ENCODE assay signal across 8 cellular contexts in genomic region chr2:101309211-101309700, GRCh38. TPM values are rescaled to one million over a fixed set of nuclear protein-coding genes. Genes with fewer than 3 reads are reported as not detected.
DNase-seq lines count a peak whose midpoint lies in the region; ATAC-seq and TF ChIP-seq lines count a peak whose summit lies in the region.

No MANE protein-coding gene starts in this region.

- peak overlapping the region; percentile 96 for H3K27ac Mint-ChIP-seq in activated CD4-positive, alpha-beta T cell treated with anti-CD3 and anti-CD28 coated beads, Interleukin-2, amount 10 ng/mL, durations not matched to agents 7 days and 5 days
- peak overlapping the region; percentile 86 for H3K27ac Mint-ChIP-seq in activated naive CD8-positive, alpha-beta T cell treated with anti-CD3 and anti-CD28 coated beads, Interleukin-2, amount 10 ng/mL, durations not matched to agents 7 days and 5 days

- no peak for DNase-seq in activated CD4-positive, alpha-beta T cell treated with anti-CD3 and anti-CD28 coated beads, Interleukin-2, amount 10 ng/mL, durations not matched to agents 7 days and 5 days
- DNase-seq in activated CD4-positive, alpha-beta T cell treated with anti-CD3 and anti-CD28 coated beads for 1 hour: no peak
- DNase-seq in activated naive CD8-positive, alpha-beta T cell treated with anti-CD3 and anti-CD28 coated beads, Interleukin-2, amount 10 ng/mL, durations not matched to agents 7 days and 5 days: no peak
- DNase-seq in lower lobe of right lung: no peak
- no peak for DNase-seq in UCSD-AML1 (lab: John Stamatoyannopoulos, UW; ENCODE audit: unreplicated experiment)
- DNase-seq in GM20000 (ENCODE audit: low spot score): no peak

- no peaks in the 10 kb centered on the region for H3K36me3 ChIP-seq in lower lobe of right lung

- H3K27me3 ChIP-seq in lower lobe of right lung (ENCODE audit: low read depth): no peaks in the 10 kb centered on the region

- ATAC-seq in activated naive CD8-positive, alpha-beta T cell treated with anti-CD3 and anti-CD28 coated beads, Interleukin-2, amount 10 ng/mL, durations not matched to agents 7 days and 5 days (ENCODE audit: low read depth): no peak
- ATAC-seq in lower lobe of right lung (no peak), GM21717 (IDR thresholded peaks at IDR 0.05; ENCODE audit: unreplicated experiment) (no peak)

- no peaks in the 10 kb centered on the region for H3K27me3 Mint-ChIP-seq in activated CD4-positive, alpha-beta T cell treated with anti-CD3 and anti-CD28 coated beads, Interleukin-2, amount 10 ng/mL, durations not matched to agents 7 days and 5 days
- no peaks in the 10 kb centered on the region for H3K27me3 Mint-ChIP-seq in activated naive CD8-positive, alpha-beta T cell treated with anti-CD3 and anti-CD28 coated beads, Interleukin-2, amount 10 ng/mL, durations not matched to agents 7 days and 5 days

- H3K4me3 Mint-ChIP-seq in activated CD4-positive, alpha-beta T cell treated with anti-CD3 and anti-CD28 coated beads, Interleukin-2, amount 10 ng/mL, durations not matched to agents 7 days and 5 days: peak overlapping the region; percentile 98
- H3K4me3 Mint-ChIP-seq in activated naive CD8-positive, alpha-beta T cell treated with anti-CD3 and anti-CD28 coated beads, Interleukin-2, amount 10 ng/mL, durations not matched to agents 7 days and 5 days: peak overlapping the region; percentile 98

- H3K4me1 Mint-ChIP-seq in activated CD4-positive, alpha-beta T cell treated with anti-CD3 and anti-CD28 coated beads, Interleukin-2, amount 10 ng/mL, durations not matched to agents 7 days and 5 days: peaks cover 58% of the 10 kb centered on the region
- peaks cover 43% of the 10 kb centered on the region for H3K4me1 Mint-ChIP-seq in activated naive CD8-positive, alpha-beta T cell treated with anti-CD3 and anti-CD28 coated beads, Interleukin-2, amount 10 ng/mL, durations not matched to agents 7 days and 5 days

- peaks cover 40% of the 10 kb centered on the region for H3K4me1 ChIP-seq in lower lobe of right lung

- no peaks in the 10 kb centered on the region for H3K9me3 ChIP-seq in lower lobe of right lung

- CTCF ChIA-PET in activated CD4-positive, alpha-beta T cell treated with anti-CD3 and anti-CD28 coated beads, Interleukin-2, amount 10 ng/mL, durations not matched to agents 7 days and 5 days (lab: Charles Lee): interaction anchor here (0.6 to 1.8 kb wide), 3 partner anchors 10 to 56 kb away, joined by 3 to 4 read pairs (median 3); no protein-coding TSS in a partner anchor

- H3K4me3 ChIP-seq in lower lobe of right lung: peak overlapping the region; percentile 93

- intact Hi-C loops in lower lobe of right lung (cut with DNase I): no loop called here

- peaks cover 31% of the 10 kb centered on the region for H3K36me3 Mint-ChIP-seq in activated CD4-positive, alpha-beta T cell treated with anti-CD3 and anti-CD28 coated beads, Interleukin-2, amount 10 ng/mL, durations not matched to agents 7 days and 5 days (ENCODE audit: low read depth)
- H3K36me3 Mint-ChIP-seq in activated naive CD8-positive, alpha-beta T cell treated with anti-CD3 and anti-CD28 coated beads, Interleukin-2, amount 10 ng/mL, durations not matched to agents 7 days and 5 days: peaks cover 15% of the 10 kb centered on the region

- POLR2A ChIA-PET in activated CD4-positive, alpha-beta T cell treated with anti-CD3 and anti-CD28 coated beads, Interleukin-2, amount 10 ng/mL, durations not matched to agents 7 days and 5 days (lab: Charles Lee): interaction anchor here (1.8 kb wide), 1 partner anchor 20 kb away, joined by 6 read pairs; no protein-coding TSS in a partner anchor
- POLR2A ChIA-PET in activated naive CD8-positive, alpha-beta T cell treated with anti-CD3 and anti-CD28 coated beads, Interleukin-2, amount 10 ng/mL, durations not matched to agents 7 days and 5 days (lab: Charles Lee): interaction anchor here (0.6 to 2.5 kb wide), 18 partner anchors 9 to 391 kb away, joined by 3 to 32 read pairs (median 5); partner anchors contain the start of genes CNOT11, CREG2 and RFX8

- H3K27ac ChIP-seq in lower lobe of right lung (peak overlapping the region; percentile 95), temporal lobe (ENCODE audit: low read depth, low read length) (peak overlapping the region; percentile 44)

- TF ChIP-seq CTCF in lower lobe of right lung (IDR thresholded peaks at IDR 0.05): no peak
- no peak for TF ChIP-seq CTCF in GM20000 (IDR thresholded peaks at IDR 0.05; ENCODE audit: extremely low read depth, missing control alignments)

- H3K9me3 Mint-ChIP-seq in activated CD4-positive, alpha-beta T cell treated with anti-CD3 and anti-CD28 coated beads, Interleukin-2, amount 10 ng/mL, durations not matched to agents 7 days and 5 days: no peaks in the 10 kb centered on the region
- no peaks in the 10 kb centered on the region for H3K9me3 Mint-ChIP-seq in activated naive CD8-positive, alpha-beta T cell treated with anti-CD3 and anti-CD28 coated beads, Interleukin-2, amount 10 ng/mL, durations not matched to agents 7 days and 5 days

RNA-seq across cellular contexts. Expression of gene RNF149, which starts 0.8 kb away (rescaled TPM):
- 10 to 100 TPM; 66.3 to 74.2 TPM for total RNA-seq in activated CD4-positive, alpha-beta T cell treated with anti-CD3 and anti-CD28 coated beads, Interleukin-2, amount 10 ng/mL, durations not matched to agents 7 days and 5 days
- 10 to 100 TPM; 90.1 to 90.3 TPM for total RNA-seq in activated naive CD8-positive, alpha-beta T cell treated with anti-CD3 and anti-CD28 coated beads, Interleukin-2, amount 10 ng/mL, durations not matched to agents 7 days and 5 days
- total RNA-seq in lower lobe of right lung (158 TPM), temporal lobe (33.9 TPM)

RNA-seq across cellular contexts. Expression of gene CNOT11, which starts 56.6 kb away (rescaled TPM):
- 10 to 100 TPM; 65.1 to 80.7 TPM for total RNA-seq in activated CD4-positive, alpha-beta T cell treated with anti-CD3 and anti-CD28 coated beads, Interleukin-2, amount 10 ng/mL, durations not matched to agents 7 days and 5 days
- total RNA-seq in activated naive CD8-positive, alpha-beta T cell treated with anti-CD3 and anti-CD28 coated beads, Interleukin-2, amount 10 ng/mL, durations not matched to agents 7 days and 5 days: 10 to 100 TPM; 64.2 to 65.0 TPM
- total RNA-seq in lower lobe of right lung (29.3 TPM), temporal lobe (6.9 TPM)
